In genomic region chr7:131724776-131725345, GRCh38 we compare ENCODE assay signal across 25 cellular contexts.
A peak's percentile ranks its signal among the peaks of the same experiment; 100 is the strongest.
DNase-seq lines count a peak whose midpoint lies in the region; ATAC-seq and TF ChIP-seq lines count a peak whose summit lies in the region.
"Had no signal": no experiment of that assay in that cellular context is flagged by ENCODE, and none has a peak within 500 bp of the region (broad histone marks: within the 10 kb centered on the region; RNA-seq: fewer than 3 reads in every experiment).

No MANE protein-coding gene starts in this region.

- 84% methylated on average over 4 of the region's 4 CpGs for WGBS in esophagus muscularis mucosa

- no peak overlapping the region for H3K27ac ChIP-seq in coronary artery
- H3K27ac ChIP-seq in esophagus muscularis mucosa (replicated peaks in 1 of 4): no peak overlapping the region
- H3K27ac ChIP-seq in WERI-Rb-1: no peak overlapping the region
- H3K27ac ChIP-seq: BLaER1 had no signal

- H3K9me3 Mint-ChIP-seq in WTC11 (peaks cover 17% of the 10 kb centered on the region), type B pancreatic cell (peaks cover 8% of the 10 kb centered on the region)

- no peaks in the 10 kb centered on the region for H3K9me3 ChIP-seq in esophagus muscularis mucosa
- H3K9me3 ChIP-seq in WERI-Rb-1 (ENCODE audit: severe bottlenecking): no peaks in the 10 kb centered on the region
- H3K9me3 ChIP-seq: BE2C had no signal

- no peaks in the 10 kb centered on the region for H3K27me3 ChIP-seq in esophagus muscularis mucosa
- H3K27me3 ChIP-seq in WERI-Rb-1 (ENCODE audit: insufficient read depth, low read depth, severe bottlenecking): no peaks in the 10 kb centered on the region
- H3K27me3 ChIP-seq: BE2C, BLaER1 had no signal

- H3K36me3 ChIP-seq in esophagus muscularis mucosa (no peaks in the 10 kb centered on the region), WERI-Rb-1 (no peaks in the 10 kb centered on the region)
- H3K36me3 ChIP-seq: BE2C, BLaER1 had no signal

- H3K4me1 ChIP-seq in esophagus muscularis mucosa: peaks cover 0 to 3% (median 0%) of the 10 kb centered on the region in 4 donors
- H3K4me1 ChIP-seq: BE2C, BLaER1 had no signal

- no peaks in the 10 kb centered on the region for H3K4me1 Mint-ChIP-seq in WTC11
- no peaks in the 10 kb centered on the region for H3K4me1 Mint-ChIP-seq in type B pancreatic cell (ENCODE audit: unreplicated experiment)
- H3K4me1 Mint-ChIP-seq: CD14-positive monocyte; CD4-positive, alpha-beta memory T cell; CD4-positive, CD25-positive, alpha-beta regulatory T cell; CD8-positive, alpha-beta memory T cell had no signal

- intact Hi-C loops in esophagus muscularis mucosa (cut with DNase I): no loop called here

- CTCF ChIA-PET in WTC11 (lab: Charles Lee): interaction anchor here (1.2 to 2.5 kb wide), 3 partner anchors 16 to 134 kb away, joined by 3 to 12 read pairs (median 8); no protein-coding TSS in a partner anchor

- H3K27ac Mint-ChIP-seq in WTC11 (peak overlapping the region; percentile 13; the same call in 1 of the 2 replicates), type B pancreatic cell (no peak overlapping the region)
- H3K27ac Mint-ChIP-seq: CD4-positive, alpha-beta memory T cell; CD4-positive, CD25-positive, alpha-beta regulatory T cell; CD8-positive, alpha-beta memory T cell had no signal

- ATAC-seq in WTC11: no peak
- ATAC-seq: GM12878 had no signal

- H3K4me3 Mint-ChIP-seq in WTC11 (no peak overlapping the region), type B pancreatic cell (no peak overlapping the region)
- H3K4me3 Mint-ChIP-seq: CD14-positive monocyte; CD4-positive, alpha-beta memory T cell; CD4-positive, CD25-positive, alpha-beta regulatory T cell; CD8-positive, alpha-beta memory T cell had no signal

- H3K4me3 ChIP-seq in coronary artery (no peak overlapping the region), esophagus muscularis mucosa (no peak overlapping the region), WERI-Rb-1 (ENCODE audit: low read depth, low read length) (no peak overlapping the region)
- H3K4me3 ChIP-seq: BLaER1, GM12878 had no signal

- TF ChIP-seq CTCF in WTC11 (IDR thresholded peaks at IDR 0.05) (no peak), coronary artery (IDR thresholded peaks at IDR 0.05) (no peak), esophagus muscularis mucosa (IDR thresholded peaks at IDR 0.05) (no peak), type B pancreatic cell (conservative IDR thresholded peaks at IDR 0.05) (no peak), WERI-Rb-1 (IDR thresholded peaks at IDR 0.05; ENCODE audit: low read depth, low read length) (no peak)

- POLR2A ChIA-PET in WTC11 (lab: Charles Lee): no interaction called here

- H3K27me3 Mint-ChIP-seq in WTC11 (ENCODE audit: low read depth) (peaks cover 9% of the 10 kb centered on the region; the same call in 1 of the 2 replicates), type B pancreatic cell (peaks cover 32% of the 10 kb centered on the region)
- H3K27me3 Mint-ChIP-seq: CD4-positive, CD25-positive, alpha-beta regulatory T cell had no signal

- no peak for TF ChIP-seq POLR2A in esophagus muscularis mucosa (IDR thresholded peaks at IDR 0.05; ENCODE audit: low read depth)

- no peak for TF ChIP-seq EP300 in esophagus muscularis mucosa (IDR thresholded peaks at IDR 0.05)

- no peak for DNase-seq in WTC11 (ENCODE audit: low spot score)
- peak; percentile 63 for DNase-seq in coronary artery (ENCODE audit: low spot score)
- DNase-seq in esophagus muscularis mucosa (ENCODE audit: extremely low spot score): peak; percentile 89
- DNase-seq in type B pancreatic cell (ENCODE audit: extremely low spot score, unreplicated experiment): peak; percentile 25
- DNase-seq in WERI-Rb-1: no peak
- no peak for DNase-seq in stimulated activated CD4-positive, alpha-beta T cell treated with anti-CD3 and anti-CD28 coated beads, Interleukin-2, amount 100 ng/mL, for 48 hours
- no peak for DNase-seq in retina
- DNase-seq: 8988T; ACHN; BE2C; C1 segment of cervical spinal cord; CD4-positive, alpha-beta memory T cell; CD4-positive, CD25-positive, alpha-beta regulatory T cell; CD8-positive, alpha-beta memory T cell; COR-L47; DMS 273 treated with DMSO at 0.1 percent for 48 hours; DMS153; DMS53; DMS79; DND-41; EL; GDM1 had no signal

- H3K36me3 Mint-ChIP-seq in WTC11 (peaks cover 7% of the 10 kb centered on the region), type B pancreatic cell (no peaks in the 10 kb centered on the region)
- H3K36me3 Mint-ChIP-seq: CD14-positive monocyte; CD4-positive, alpha-beta memory T cell; CD4-positive, CD25-positive, alpha-beta regulatory T cell; CD8-positive, alpha-beta memory T cell had no signal

TF ChIP-seq in WTC11, 78 proteins besides CTCF, POLR2A, EP300 and RAD21:
- no peak for TF ChIP-seq ZNF512 (CRISPR knock-in tag; IDR thresholded peaks at IDR 0.05; ENCODE audit: borderline replicate concordance)
TF ChIP-seq in WTC11: peak in this region for 0.

Comparison
In these comparisons a context has a peak if more than half of its experiments do, and no peak if none do; other contexts are left out.
1. DNase-seq: peak in coronary artery (single experiment), esophagus muscularis mucosa (single experiment) and type B pancreatic cell (single experiment); none in WTC11 (single experiment), WERI-Rb-1 (single experiment), stimulated activated CD4-positive, alpha-beta T cell treated with anti-CD3 and anti-CD28 coated beads, Interleukin-2, amount 100 ng/mL, for 48 hours (0 of 2) and retina (single experiment).